19 cellular contexts compared by ENCODE assay signal in the genomic region with DNA sequence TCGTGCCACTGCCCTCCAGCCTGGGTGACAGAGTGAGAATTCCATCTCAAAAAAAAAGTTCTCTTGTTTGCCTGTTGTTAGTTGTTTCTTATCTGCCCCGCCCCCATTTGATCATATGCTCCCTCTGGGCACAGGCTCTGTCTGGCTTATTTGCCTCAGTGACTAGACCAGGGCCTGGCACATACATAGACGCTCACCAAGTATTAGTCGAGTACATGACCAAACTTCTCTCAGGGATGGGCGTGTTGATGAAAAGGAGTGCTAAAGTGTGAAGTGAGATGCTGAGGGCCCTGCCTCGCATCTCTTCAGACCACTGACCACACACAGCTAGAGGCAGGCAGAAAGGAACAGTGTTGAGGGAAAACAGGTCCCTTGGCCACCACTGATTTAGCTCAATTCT. TPM values are rescaled to one million over a fixed set of nuclear protein-coding genes. Genes with fewer than 3 reads are reported as not detected.
DNase-seq lines count a peak whose midpoint lies in the region; ATAC-seq and TF ChIP-seq lines count a peak whose summit lies in the region.
"Had no signal": no experiment of that assay in that cellular context is flagged by ENCODE, and none has a peak within 500 bp of the region (broad histone marks: within the 10 kb centered on the region; RNA-seq: fewer than 3 reads in every experiment).

No MANE protein-coding gene starts in this region.

- no peaks in the 10 kb centered on the region for H3K9me3 Mint-ChIP-seq in CD4-positive, alpha-beta T cell
- no peaks in the 10 kb centered on the region for H3K9me3 Mint-ChIP-seq in CD8-positive, alpha-beta T cell
- H3K9me3 Mint-ChIP-seq in central memory CD8-positive, alpha-beta T cell, result no peaks in the 10 kb centered on the region
- no peaks in the 10 kb centered on the region for H3K9me3 Mint-ChIP-seq in nephron
- H3K9me3 Mint-ChIP-seq: activated naive CD8-positive, alpha-beta T cell treated with anti-CD3 and anti-CD28 coated beads, Interleukin-2, amount 10 ng/mL, durations not matched to agents 7 days and 5 days had no signal

- no peak overlapping the region for H3K4me3 ChIP-seq in CD8-positive, alpha-beta T cell (ENCODE audit: low read depth, low read length)
- no peak overlapping the region for H3K4me3 ChIP-seq in A673 (ENCODE audit: low read depth, low read length, poor library complexity, severe bottlenecking)
- H3K4me3 ChIP-seq: heart left ventricle, SK-N-MC, smooth muscle cell, testis had no signal

- no peak for ATAC-seq in CD4-positive, alpha-beta T cell (ENCODE audit: poor library complexity)
- no peak for ATAC-seq in CD8-positive, alpha-beta T cell
- no peak for ATAC-seq in central memory CD8-positive, alpha-beta T cell (replicated peaks; ENCODE audit: extremely low read depth, poor library complexity, severe bottlenecking)
- no peak for ATAC-seq in GM18873 (IDR thresholded peaks at IDR 0.05; ENCODE audit: low FRiP score, unreplicated experiment)
- ATAC-seq: activated CD4-positive, CD25-positive, alpha-beta regulatory T cell treated with anti-CD3 and anti-CD28 coated beads, Interleukin-2, amount 50 U/mL, for 24 hours; heart left ventricle; left lobe of liver had no signal

- H3K36me3 Mint-ChIP-seq in CD4-positive, alpha-beta T cell (ENCODE audit: low read depth), result peaks cover 18% of the 10 kb centered on the region
- H3K36me3 Mint-ChIP-seq in CD8-positive, alpha-beta T cell, result peaks cover 6% of the 10 kb centered on the region
- peaks cover 18% of the 10 kb centered on the region for H3K36me3 Mint-ChIP-seq in central memory CD8-positive, alpha-beta T cell (ENCODE audit: insufficient read depth)
- H3K36me3 Mint-ChIP-seq in nephron (ENCODE audit: low read depth), result peaks cover 5% of the 10 kb centered on the region

- H3K27me3 ChIP-seq in CD4-positive, alpha-beta T cell (ENCODE audit: control insufficient read depth, insufficient read depth, low read length), result no peaks in the 10 kb centered on the region
- H3K27me3 ChIP-seq in CD8-positive, alpha-beta T cell (ENCODE audit: insufficient read depth, low read length), result no peaks in the 10 kb centered on the region
- H3K27me3 ChIP-seq in A673 (replicated peaks; ENCODE audit: insufficient read depth, low read depth, low read length, poor library complexity), result no peaks in the 10 kb centered on the region
- H3K27me3 ChIP-seq: heart left ventricle, testis had no signal

- H3K27ac Mint-ChIP-seq in CD4-positive, alpha-beta T cell, result no peak overlapping the region
- peak overlapping the region; percentile 3 for H3K27ac Mint-ChIP-seq in CD8-positive, alpha-beta T cell
- peak overlapping the region; percentile 92 for H3K27ac Mint-ChIP-seq in central memory CD8-positive, alpha-beta T cell (ENCODE audit: low read depth)
- peak overlapping the region in 2 of 3 experiments; percentile 16 to 29 for H3K27ac Mint-ChIP-seq in nephron
- H3K27ac Mint-ChIP-seq: activated naive CD8-positive, alpha-beta T cell treated with anti-CD3 and anti-CD28 coated beads, Interleukin-2, amount 10 ng/mL, durations not matched to agents 7 days and 5 days had no signal

- no peak overlapping the region for H3K27ac ChIP-seq in CD4-positive, alpha-beta T cell (ENCODE audit: low read depth, low read length)
- no peak overlapping the region for H3K27ac ChIP-seq in CD8-positive, alpha-beta T cell (ENCODE audit: low read depth, low read length)
- no peak overlapping the region for H3K27ac ChIP-seq in A673 (ENCODE audit: low read depth, low read length, poor library complexity, severe bottlenecking)
- H3K27ac ChIP-seq: heart left ventricle, KMS-11, neutrophil, SK-N-MC had no signal

- peaks cover 21% of the 10 kb centered on the region for H3K4me1 ChIP-seq in CD8-positive, alpha-beta T cell (ENCODE audit: insufficient read depth, low read length)
- peaks cover 5% of the 10 kb centered on the region for H3K4me1 ChIP-seq in A673 (ENCODE audit: insufficient read depth, low read length, poor library complexity, severe bottlenecking)

- POLR2A ChIA-PET in CD4-positive, alpha-beta T cell (lab: Charles Lee), result no interaction called here
- POLR2A ChIA-PET in CD8-positive, alpha-beta T cell (lab: Charles Lee), result no interaction called here
- POLR2A ChIA-PET in A673 (lab: Charles Lee; ENCODE audit: low non-redundant PET), result interaction anchor here (0.5 kb wide), 1 partner anchor 360 kb away, joined by 3 read pairs; no protein-coding TSS in a partner anchor

- no peak for TF ChIP-seq CTCF in CD4-positive, alpha-beta T cell (IDR thresholded peaks at IDR 0.05)
- no peak for TF ChIP-seq CTCF in CD8-positive, alpha-beta T cell (IDR thresholded peaks at IDR 0.05)
- no peak for TF ChIP-seq CTCF in nephron (IDR thresholded peaks at IDR 0.05; ENCODE audit: unreplicated experiment in 3 of 3)
- no peak for TF ChIP-seq CTCF in A673 (conservative IDR thresholded peaks at IDR 0.05; ENCODE audit: low read depth, low read length)

- peaks cover 25% of the 10 kb centered on the region for H3K4me1 Mint-ChIP-seq in CD4-positive, alpha-beta T cell (ENCODE audit: low read depth)
- H3K4me1 Mint-ChIP-seq in CD8-positive, alpha-beta T cell (ENCODE audit: low read depth), result peaks cover 29% of the 10 kb centered on the region
- H3K4me1 Mint-ChIP-seq in central memory CD8-positive, alpha-beta T cell, result peaks cover 34% of the 10 kb centered on the region
- H3K4me1 Mint-ChIP-seq in nephron, result peaks cover 15% of the 10 kb centered on the region

- DNase-seq in CD4-positive, alpha-beta T cell, result no peak
- DNase-seq in CD8-positive, alpha-beta T cell, result no peak
- no peak for DNase-seq in central memory CD8-positive, alpha-beta T cell (ENCODE audit: low spot score in 2 of 2)
- DNase-seq in A673 (ENCODE audit: low spot score) (no peak), mucosa of gallbladder (ENCODE audit: low spot score) (no peak)
- DNase-seq: activated naive CD8-positive, alpha-beta T cell treated with anti-CD3 and anti-CD28 coated beads, Interleukin-2, amount 10 ng/mL, durations not matched to agents 7 days and 5 days; heart left ventricle; NCI-H2171 treated with DMSO at 0.1 percent for 48 hours; NCI-H526; stimulated activated naive CD4-positive, alpha-beta T cell; testis had no signal

- H3K27me3 Mint-ChIP-seq in CD4-positive, alpha-beta T cell, result no peaks in the 10 kb centered on the region
- H3K27me3 Mint-ChIP-seq in CD8-positive, alpha-beta T cell (ENCODE audit: low read depth), result no peaks in the 10 kb centered on the region
- H3K27me3 Mint-ChIP-seq in central memory CD8-positive, alpha-beta T cell, result no peaks in the 10 kb centered on the region
- H3K27me3 Mint-ChIP-seq in nephron (ENCODE audit: low read depth), result peaks cover 9% of the 10 kb centered on the region

- no TSS peak for BruUV-seq in A673 (replicated peaks; lab: Mats Ljungman, UMichigan)

- intact Hi-C loops in CD4-positive, alpha-beta T cell (cut with DNase I, micrococcal nuclease), result loop anchor here in 1 of 2 experiments (5.0 kb wide), 2 partner anchors 114 to 464 kb away; no protein-coding TSS in a partner anchor
- intact Hi-C loops in CD8-positive, alpha-beta T cell (cut with DNase I, micrococcal nuclease), result loop anchor here (5.0 to 10.0 kb wide), 4 partner anchors 117 to 777 kb away; a partner anchor contains a TSS
- intact Hi-C loops in A673 (cut with micrococcal nuclease; ENCODE audit: unreplicated experiment), result no loop called here

- peak overlapping the region; percentile 55 for H3K4me3 Mint-ChIP-seq in CD4-positive, alpha-beta T cell
- no peak overlapping the region for H3K4me3 Mint-ChIP-seq in CD8-positive, alpha-beta T cell
- peak overlapping the region; percentile 87 for H3K4me3 Mint-ChIP-seq in central memory CD8-positive, alpha-beta T cell
- peak overlapping the region; percentile 58 to 76 (median 66) for H3K4me3 Mint-ChIP-seq in nephron
- H3K4me3 Mint-ChIP-seq: activated naive CD8-positive, alpha-beta T cell treated with anti-CD3 and anti-CD28 coated beads, Interleukin-2, amount 10 ng/mL, durations not matched to agents 7 days and 5 days had no signal

- H3K36me3 ChIP-seq in CD8-positive, alpha-beta T cell (ENCODE audit: insufficient read depth, low read length), result no peaks in the 10 kb centered on the region
- no peaks in the 10 kb centered on the region for H3K36me3 ChIP-seq in A673 (ENCODE audit: insufficient read depth, low read length, poor library complexity, severe bottlenecking)
- H3K36me3 ChIP-seq: heart left ventricle, neutrophil had no signal

- CTCF ChIA-PET in CD4-positive, alpha-beta T cell (lab: Charles Lee), result no interaction called here
- CTCF ChIA-PET in CD8-positive, alpha-beta T cell (lab: Charles Lee), result no interaction called here
- CTCF ChIA-PET in A673 (lab: Charles Lee), result interaction anchor here (0.7 kb wide), 1 partner anchor 106 kb away, joined by 3 read pairs; no protein-coding TSS in a partner anchor

- no peaks in the 10 kb centered on the region for H3K9me3 ChIP-seq in CD4-positive, alpha-beta T cell (ENCODE audit: control insufficient read depth, low read length)
- H3K9me3 ChIP-seq in CD8-positive, alpha-beta T cell (ENCODE audit: low read length), result no peaks in the 10 kb centered on the region
- no peaks in the 10 kb centered on the region for H3K9me3 ChIP-seq in A673 (ENCODE audit: low read depth, low read length, poor library complexity, severe bottlenecking)
- H3K9me3 ChIP-seq: heart left ventricle, neutrophil, testis had no signal

RNA-seq across cellular contexts. Expression of a gene that starts 3.3 kb away (rescaled TPM):
- total RNA-seq in CD4-positive, alpha-beta T cell, result 100 to 1,000 TPM in 1 of 2 experiments, 10 to 100 TPM in 1; 94.8 to 107 TPM
- 100 to 1,000 TPM; 108 to 116 TPM for total RNA-seq in CD8-positive, alpha-beta T cell
- total RNA-seq in A673 (2021) (49.1 and 57.3 TPM in 2 replicates), mucosa of gallbladder (49.5 TPM)
